23 cellular contexts compared by ENCODE assay signal in genomic region chr17:80964231-80964856, GRCh38.
"Had no signal": no experiment of that assay in that cellular context is flagged by ENCODE, and none has a peak within 500 bp of the region (broad histone marks: within the 10 kb centered on the region; RNA-seq: fewer than 3 reads in every experiment).

No MANE protein-coding gene starts in this region.

- DNase-seq: activated CD4-positive, alpha-beta memory T cell treated with anti-CD3 and anti-CD28 coated beads, Interleukin-2, amount 10 ng/mL, durations not matched to agents 7 days and 5 days; activated CD4-positive, alpha-beta T cell treated with anti-CD3 and anti-CD28 coated beads for 48 hours; activated CD4-positive, CD25-positive, alpha-beta regulatory T cell; activated naive CD4-positive, alpha-beta T cell treated with anti-CD3 and anti-CD28 coated beads for 36 hours; activated naive CD8-positive, alpha-beta T cell treated with anti-CD3 and anti-CD28 coated beads, Interleukin-2, amount 50 U/mL, for 24 hours; activated T-cell treated with anti-CD3 and anti-CD28 coated beads, Interleukin-2, amount 50 U/mL, for 24 hours; anterior cingulate cortex; brain microvascular endothelial cell; effector CD4-positive, alpha-beta T cell; gastrocnemius medialis; heart right ventricle; mesenchymal stem cell; naive thymus-derived CD8-positive, alpha-beta T cell; stomach; testis had no signal

- H3K4me3 ChIP-seq: coronary artery, gastrocnemius medialis, heart right ventricle, mucosa of descending colon, right atrium auricular region, SK-N-MC, stomach, testis, upper lobe of left lung had no signal

- H3K4me3 Mint-ChIP-seq: activated CD4-positive, alpha-beta memory T cell treated with anti-CD3 and anti-CD28 coated beads, Interleukin-2, amount 10 ng/mL, durations not matched to agents 7 days and 5 days; activated naive CD4-positive, alpha-beta T cell treated with anti-CD3 and anti-CD28 coated beads for 36 hours; activated naive CD8-positive, alpha-beta T cell treated with anti-CD3 and anti-CD28 coated beads, Interleukin-2, amount 50 U/mL, for 24 hours; activated T-cell treated with anti-CD3 and anti-CD28 coated beads, Interleukin-2, amount 50 U/mL, for 24 hours; central memory CD8-positive, alpha-beta T cell; naive thymus-derived CD8-positive, alpha-beta T cell had no signal

- H3K9me3 ChIP-seq: gastrocnemius medialis, heart right ventricle, mucosa of descending colon, right atrium auricular region, stomach, testis, upper lobe of left lung had no signal

- H3K27me3 Mint-ChIP-seq: activated CD4-positive, alpha-beta memory T cell treated with anti-CD3 and anti-CD28 coated beads, Interleukin-2, amount 10 ng/mL, durations not matched to agents 7 days and 5 days; activated naive CD8-positive, alpha-beta T cell treated with anti-CD3 and anti-CD28 coated beads, Interleukin-2, amount 50 U/mL, for 24 hours; activated T-cell treated with anti-CD3 and anti-CD28 coated beads, Interleukin-2, amount 50 U/mL, for 24 hours; central memory CD8-positive, alpha-beta T cell; naive thymus-derived CD8-positive, alpha-beta T cell; progenitor cell of endocrine pancreas had no signal

- H3K27me3 ChIP-seq: brain microvascular endothelial cell, gastrocnemius medialis, heart right ventricle, right atrium auricular region, testis, upper lobe of left lung had no signal

- ATAC-seq: activated naive CD8-positive, alpha-beta T cell treated with anti-CD3 and anti-CD28 coated beads, Interleukin-2, amount 50 U/mL, for 24 hours; esophagus mucosa; gastrocnemius medialis; heart right ventricle; mucosa of descending colon; naive thymus-derived CD8-positive, alpha-beta T cell had no signal

- H3K4me1 Mint-ChIP-seq: activated CD4-positive, alpha-beta memory T cell treated with anti-CD3 and anti-CD28 coated beads, Interleukin-2, amount 10 ng/mL, durations not matched to agents 7 days and 5 days; activated naive CD8-positive, alpha-beta T cell treated with anti-CD3 and anti-CD28 coated beads, Interleukin-2, amount 50 U/mL, for 24 hours; central memory CD8-positive, alpha-beta T cell had no signal

- H3K27ac Mint-ChIP-seq: activated CD4-positive, alpha-beta memory T cell treated with anti-CD3 and anti-CD28 coated beads, Interleukin-2, amount 10 ng/mL, durations not matched to agents 7 days and 5 days; activated naive CD4-positive, alpha-beta T cell treated with anti-CD3 and anti-CD28 coated beads for 36 hours; activated naive CD8-positive, alpha-beta T cell treated with anti-CD3 and anti-CD28 coated beads, Interleukin-2, amount 50 U/mL, for 24 hours; activated T-cell treated with anti-CD3 and anti-CD28 coated beads, Interleukin-2, amount 50 U/mL, for 24 hours; progenitor cell of endocrine pancreas had no signal

- H3K27ac ChIP-seq: brain microvascular endothelial cell, coronary artery, gastrocnemius medialis, heart right ventricle, right atrium auricular region, SK-N-MC, testis, upper lobe of left lung had no signal

- H3K9me3 Mint-ChIP-seq: activated CD4-positive, alpha-beta memory T cell treated with anti-CD3 and anti-CD28 coated beads, Interleukin-2, amount 10 ng/mL, durations not matched to agents 7 days and 5 days; activated naive CD4-positive, alpha-beta T cell treated with anti-CD3 and anti-CD28 coated beads for 36 hours; activated naive CD8-positive, alpha-beta T cell treated with anti-CD3 and anti-CD28 coated beads, Interleukin-2, amount 50 U/mL, for 24 hours; activated T-cell treated with anti-CD3 and anti-CD28 coated beads, Interleukin-2, amount 50 U/mL, for 24 hours; central memory CD8-positive, alpha-beta T cell; naive thymus-derived CD8-positive, alpha-beta T cell had no signal
